ENCODE assay signal across 7 cellular contexts in the genomic region with DNA sequence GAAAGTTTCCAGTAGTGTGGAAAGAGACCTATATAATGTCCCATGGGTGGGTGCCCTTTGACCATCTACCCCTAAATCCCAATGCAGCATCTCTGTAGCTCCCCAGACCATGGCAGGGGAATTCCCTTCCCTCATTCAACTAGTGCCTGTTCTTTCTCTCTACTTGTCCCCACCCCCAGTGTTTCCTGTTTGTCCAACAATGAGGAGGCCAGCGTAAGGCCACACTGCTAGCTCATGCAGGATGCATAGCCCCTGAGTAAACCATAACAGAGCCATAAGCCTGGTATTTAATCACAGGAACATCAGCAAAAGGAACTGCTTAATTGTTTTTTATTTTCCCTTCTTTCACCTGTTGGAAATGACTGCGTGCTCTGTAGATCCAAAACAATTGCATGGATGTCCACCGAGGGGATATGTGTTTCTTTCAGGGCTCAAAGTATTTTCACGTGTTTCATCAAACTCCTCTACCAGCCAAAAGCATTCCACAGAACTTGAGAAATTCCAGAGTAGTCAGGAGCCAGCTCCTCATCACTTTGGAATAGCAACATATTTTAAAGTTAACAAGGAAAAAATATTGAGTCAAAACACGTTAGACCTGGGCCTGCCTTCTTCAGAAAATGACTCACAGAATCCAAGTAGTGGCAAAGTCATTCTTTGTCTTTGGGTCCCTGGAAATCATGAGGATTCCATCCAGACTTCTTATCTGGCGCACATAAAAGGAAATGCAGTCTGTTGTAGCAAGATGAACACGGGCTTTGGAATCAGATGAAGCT.
DNase-seq lines count a peak whose midpoint lies in the region; ATAC-seq lines count a peak whose summit lies in the region.

No MANE protein-coding gene starts in this region.

- ATAC-seq in GM19035 (IDR thresholded peaks at IDR 0.05; ENCODE audit: unreplicated experiment): peak; percentile 25
- ATAC-seq in HG03565 (IDR thresholded peaks at IDR 0.05; ENCODE audit: unreplicated experiment): peak; percentile 22
- ATAC-seq in HG03159 (IDR thresholded peaks at IDR 0.05; ENCODE audit: unreplicated experiment): no peak
- ATAC-seq in HG03039 (IDR thresholded peaks at IDR 0.05; ENCODE audit: unreplicated experiment): no peak

- DNase-seq in dermis blood vessel endothelial cell: peak; percentile 94
- peak; percentile 80 for DNase-seq in renal cortical epithelial cell (ENCODE audit: low read depth)
- no peak for DNase-seq in OCI-M2 (lab: John Stamatoyannopoulos, UW; ENCODE audit: unreplicated experiment)

Comparison
In these comparisons a context has a peak if more than half of its experiments do, and no peak if none do; other contexts are left out.
1. ATAC-seq: peak in GM19035 (single experiment) and HG03565 (single experiment); none in HG03159 (single experiment) and HG03039 (single experiment).